8 cellular contexts compared by ENCODE assay signal in the genomic region with DNA sequence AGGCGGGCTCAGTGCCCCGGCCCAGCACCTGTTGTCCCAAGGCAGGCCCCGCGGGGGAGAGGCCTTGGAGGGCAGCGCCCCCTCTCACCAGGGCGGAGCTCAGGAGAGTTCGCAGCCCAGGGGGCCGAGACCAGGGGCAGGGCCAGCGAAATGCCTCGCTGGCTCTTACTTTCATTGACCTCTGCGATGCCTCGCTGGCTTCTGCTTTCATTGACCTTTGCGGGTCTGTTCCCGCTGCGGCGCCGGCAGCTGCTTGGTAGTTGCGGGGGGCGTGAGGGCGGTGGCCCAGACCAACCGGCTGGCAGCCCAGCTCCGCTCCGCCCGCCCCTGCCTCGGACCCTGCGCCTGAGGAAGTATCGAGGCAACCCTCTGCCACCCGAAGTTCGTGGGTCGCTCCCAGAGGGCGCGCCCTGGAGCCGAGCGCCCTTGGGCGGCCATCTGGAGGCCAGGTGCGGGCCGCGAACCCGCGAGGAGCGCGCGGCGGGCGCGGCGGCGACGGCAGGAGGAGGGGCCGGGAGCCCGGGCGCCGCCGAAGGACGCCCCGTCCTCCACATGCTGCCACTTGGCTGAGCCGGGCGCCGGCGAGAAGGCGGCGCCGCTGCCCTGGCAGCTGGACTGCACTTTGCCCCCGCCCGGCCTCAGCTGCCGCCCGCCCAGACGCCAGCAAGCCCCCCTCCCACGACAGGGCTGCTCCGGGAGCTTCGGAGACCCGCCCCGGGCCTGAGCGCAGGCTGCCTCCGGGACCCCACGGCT.
DNase-seq lines count a peak whose midpoint lies in the region; ATAC-seq and TF ChIP-seq lines count a peak whose summit lies in the region.

No MANE protein-coding gene starts in this region.

- H3K9ac ChIP-seq in Karpas-422 (ENCODE audit: low read length), result peak overlapping the region; percentile 76

- peak overlapping the region; percentile 86 for H2AFZ ChIP-seq in Karpas-422 (ENCODE audit: low read length)

- no peaks in the 10 kb centered on the region for H3K36me3 Mint-ChIP-seq in activated naive CD4-positive, alpha-beta T cell treated with anti-CD3 and anti-CD28 coated beads for 36 hours (ENCODE audit: low read depth)
- H3K36me3 Mint-ChIP-seq in activated CD4-positive, alpha-beta T cell treated with anti-CD3 and anti-CD28 coated beads, Interleukin-2, amount 10 ng/mL, durations not matched to agents 24 days and 14 days (ENCODE audit: low read depth), result no peaks in the 10 kb centered on the region
- no peaks in the 10 kb centered on the region for H3K36me3 Mint-ChIP-seq in natural killer cell treated with Interleukin-12 subunit alpha and Interleukin-12 subunit beta and Interleukin-15 and Interleukin-18, amount 100 ng/mL, for 72 hours

- no peaks in the 10 kb centered on the region for H3K9me3 Mint-ChIP-seq in activated naive CD4-positive, alpha-beta T cell treated with anti-CD3 and anti-CD28 coated beads for 36 hours
- no peaks in the 10 kb centered on the region for H3K9me3 Mint-ChIP-seq in activated CD4-positive, alpha-beta T cell treated with anti-CD3 and anti-CD28 coated beads, Interleukin-2, amount 10 ng/mL, durations not matched to agents 24 days and 14 days
- no peaks in the 10 kb centered on the region for H3K9me3 Mint-ChIP-seq in natural killer cell treated with Interleukin-12 subunit alpha and Interleukin-12 subunit beta and Interleukin-15 and Interleukin-18, amount 100 ng/mL, for 72 hours

- intact Hi-C loops in activated naive CD4-positive, alpha-beta T cell treated with anti-CD3 and anti-CD28 coated beads for 36 hours (cut with micrococcal nuclease), result loop anchor here (1.0 to 10.0 kb wide), 2 partner anchors 91 to 366 kb away; no protein-coding TSS in a partner anchor
- intact Hi-C loops in activated CD4-positive, alpha-beta T cell treated with anti-CD3 and anti-CD28 coated beads, Interleukin-2, amount 10 ng/mL, durations not matched to agents 24 days and 14 days (cut with micrococcal nuclease), result no loop called here

- H3K4me3 Mint-ChIP-seq in activated naive CD4-positive, alpha-beta T cell treated with anti-CD3 and anti-CD28 coated beads for 36 hours, result peak overlapping the region; percentile 42
- H3K4me3 Mint-ChIP-seq in activated CD4-positive, alpha-beta T cell treated with anti-CD3 and anti-CD28 coated beads, Interleukin-2, amount 10 ng/mL, durations not matched to agents 24 days and 14 days, result peak overlapping the region; percentile 51
- peak overlapping the region; percentile 45 for H3K4me3 Mint-ChIP-seq in natural killer cell treated with Interleukin-12 subunit alpha and Interleukin-12 subunit beta and Interleukin-15 and Interleukin-18, amount 100 ng/mL, for 72 hours

- H3K36me3 ChIP-seq in H7 (replicated peaks; ENCODE audit: control insufficient read depth, insufficient read depth, low read length) (no peaks in the 10 kb centered on the region), Karpas-422 (ENCODE audit: insufficient read depth, low read length) (peaks cover 4% of the 10 kb centered on the region; the same call in 1 of the 2 replicates)

- peaks cover 7% of the 10 kb centered on the region for H3K4me1 Mint-ChIP-seq in activated naive CD4-positive, alpha-beta T cell treated with anti-CD3 and anti-CD28 coated beads for 36 hours (ENCODE audit: low read depth)
- peaks cover 7% of the 10 kb centered on the region for H3K4me1 Mint-ChIP-seq in activated CD4-positive, alpha-beta T cell treated with anti-CD3 and anti-CD28 coated beads, Interleukin-2, amount 10 ng/mL, durations not matched to agents 24 days and 14 days
- H3K4me1 Mint-ChIP-seq in natural killer cell treated with Interleukin-12 subunit alpha and Interleukin-12 subunit beta and Interleukin-15 and Interleukin-18, amount 100 ng/mL, for 72 hours (ENCODE audit: low read depth in 2 of 2), result peaks cover 5 to 10% of the 10 kb centered on the region in 2 donors

- no peaks in the 10 kb centered on the region for H4K20me1 ChIP-seq in Karpas-422 (ENCODE audit: insufficient read depth, low read depth, low read length)

- peak; percentile 31 for TF ChIP-seq CTCF in foreskin fibroblast (IDR thresholded peaks at IDR 0.05; ENCODE audit: low read depth, low read length)

- H3K27ac ChIP-seq in Karpas-422 (ENCODE audit: low read length), result peak overlapping the region; percentile 63

- CTCF ChIA-PET in activated naive CD4-positive, alpha-beta T cell treated with anti-CD3 and anti-CD28 coated beads for 36 hours (lab: Charles Lee), result interaction anchor here (0.5 to 0.6 kb wide), 2 partner anchors 119 to 1295 kb away, joined by 3 read pairs; no protein-coding TSS in a partner anchor

- H3K27ac Mint-ChIP-seq in activated naive CD4-positive, alpha-beta T cell treated with anti-CD3 and anti-CD28 coated beads for 36 hours, result no peak overlapping the region
- no peak overlapping the region for H3K27ac Mint-ChIP-seq in activated CD4-positive, alpha-beta T cell treated with anti-CD3 and anti-CD28 coated beads, Interleukin-2, amount 10 ng/mL, durations not matched to agents 24 days and 14 days
- H3K27ac Mint-ChIP-seq in natural killer cell treated with Interleukin-12 subunit alpha and Interleukin-12 subunit beta and Interleukin-15 and Interleukin-18, amount 100 ng/mL, for 72 hours, result no peak overlapping the region

- no peaks in the 10 kb centered on the region for H3K9me3 ChIP-seq in Karpas-422 (ENCODE audit: low read length)

- peak overlapping the region; percentile 77 for H3K4me2 ChIP-seq in Karpas-422 (ENCODE audit: low read depth, low read length, poor library complexity, severe bottlenecking)

- H3K27me3 ChIP-seq in H7 (ENCODE audit: control insufficient read depth, insufficient read depth, low read length), result peaks cover 12% of the 10 kb centered on the region
- H3K27me3 ChIP-seq in Karpas-422 (ENCODE audit: low read length), result no peaks in the 10 kb centered on the region

- H3K4me1 ChIP-seq in Karpas-422 (ENCODE audit: low read length), result peaks cover 53% of the 10 kb centered on the region

- peak; percentile 29 for DNase-seq in activated naive CD4-positive, alpha-beta T cell treated with anti-CD3 and anti-CD28 coated beads for 36 hours
- no peak for DNase-seq in activated naive CD4-positive, alpha-beta T cell treated with Interleukin-2 at 50 U/mL for 16 hours
- DNase-seq in H7 (peak; percentile 88), Karpas-422 (peak; percentile 88), foreskin fibroblast (peak; percentile 17 to 71), HCEC 1CT (no peak)
- DNase-seq in activated CD4-positive, alpha-beta T cell treated with anti-CD3 and anti-CD28 coated beads, Interleukin-2, amount 10 ng/mL, durations not matched to agents 24 days and 14 days, result peak; percentile 63
- no peak for DNase-seq in natural killer cell treated with Interleukin-12 subunit alpha and Interleukin-12 subunit beta and Interleukin-15 and Interleukin-18, amount 100 ng/mL, for 72 hours (ENCODE audit: low spot score)

- peaks cover 33% of the 10 kb centered on the region for H3K79me2 ChIP-seq in Karpas-422 (ENCODE audit: low read length)

- peaks cover 24% of the 10 kb centered on the region for H3K27me3 Mint-ChIP-seq in activated naive CD4-positive, alpha-beta T cell treated with anti-CD3 and anti-CD28 coated beads for 36 hours (ENCODE audit: low read depth)
- H3K27me3 Mint-ChIP-seq in activated CD4-positive, alpha-beta T cell treated with anti-CD3 and anti-CD28 coated beads, Interleukin-2, amount 10 ng/mL, durations not matched to agents 24 days and 14 days, result peaks cover 30% of the 10 kb centered on the region
- H3K27me3 Mint-ChIP-seq in natural killer cell treated with Interleukin-12 subunit alpha and Interleukin-12 subunit beta and Interleukin-15 and Interleukin-18, amount 100 ng/mL, for 72 hours, result peaks cover 23 to 27% of the 10 kb centered on the region in 2 donors

- H3K4me3 ChIP-seq in H7 (ENCODE audit: insufficient read depth, low read depth, low read length) (peak overlapping the region; percentile 64), Karpas-422 (ENCODE audit: low read length) (peak overlapping the region; percentile 69), foreskin fibroblast (ENCODE audit: low read depth in 1 of 2, low read length in 2 of 2) (peak overlapping the region; percentile 50 to 57)

- peak; percentile 62 to 73 for ATAC-seq in natural killer cell treated with Interleukin-12 subunit alpha and Interleukin-12 subunit beta and Interleukin-15 and Interleukin-18, amount 100 ng/mL, for 72 hours

- no peaks in the 10 kb centered on the region for H3K9me2 ChIP-seq in Karpas-422 (replicated peaks; ENCODE audit: insufficient read depth, low read length)

Comparison
In these comparisons a context has a peak if more than half of its experiments do, and no peak if none do; other contexts are left out.
1. DNase-seq: peak in activated naive CD4-positive, alpha-beta T cell treated with anti-CD3 and anti-CD28 coated beads for 36 hours (single experiment), H7 (single experiment), Karpas-422 (single experiment), activated CD4-positive, alpha-beta T cell treated with anti-CD3 and anti-CD28 coated beads, Interleukin-2, amount 10 ng/mL, durations not matched to agents 24 days and 14 days (single experiment) and foreskin fibroblast (2 of 2); none in activated naive CD4-positive, alpha-beta T cell treated with Interleukin-2 at 50 U/mL for 16 hours (single experiment), natural killer cell treated with Interleukin-12 subunit alpha and Interleukin-12 subunit beta and Interleukin-15 and Interleukin-18, amount 100 ng/mL, for 72 hours (single experiment) and HCEC 1CT (single experiment).
2. Peak in every context shown above with its lines, with median percentiles within 50 percentile points of each other: H3K4me3 Mint-ChIP-seq and H3K4me3 ChIP-seq.